15 cellular contexts compared by ENCODE assay signal in the genomic region with DNA sequence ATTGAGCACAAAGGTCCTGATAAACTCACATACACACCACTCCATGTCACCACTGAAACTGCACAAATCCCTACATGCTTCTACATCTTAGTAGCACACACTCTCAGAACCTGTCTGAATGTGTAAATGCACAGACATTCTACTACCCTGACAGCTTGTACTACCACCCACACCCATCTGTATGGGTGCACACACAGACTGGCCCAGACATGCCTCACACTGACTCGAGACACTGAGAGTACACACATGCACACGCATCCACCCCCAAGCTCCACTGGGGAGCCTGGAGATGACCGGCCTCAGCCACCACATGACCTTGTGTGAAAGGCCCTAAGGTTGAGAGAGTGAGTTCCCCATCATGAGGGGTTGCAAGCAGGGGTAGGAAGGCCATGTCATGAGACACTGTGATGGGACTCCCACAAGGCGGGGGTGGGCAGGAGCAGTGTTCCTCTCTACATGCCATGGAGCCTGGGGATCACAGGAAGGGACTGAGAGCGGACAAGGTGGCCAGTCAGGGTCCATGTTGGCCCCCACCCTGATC. TPM values are rescaled to one million over a fixed set of nuclear protein-coding genes. Genes with fewer than 3 reads are reported as not detected.
A peak's percentile ranks its signal among the peaks of the same experiment; 100 is the strongest.
DNase-seq lines count a peak whose midpoint lies in the region; ATAC-seq, FAIRE-seq and TF ChIP-seq lines count a peak whose summit lies in the region.
"Had no signal": no experiment of that assay in that cellular context is flagged by ENCODE, and none has a peak within 500 bp of the region (broad histone marks: within the 10 kb centered on the region; RNA-seq: fewer than 3 reads in every experiment).

No MANE protein-coding gene starts in this region.

- peak; percentile 80 for FAIRE-seq in HTR-8/SVneo (lab: Jason Lieb, UNC)
- FAIRE-seq: A549 had no signal

- CTCF ChIA-PET in activated CD4-positive, alpha-beta T cell treated with anti-CD3 and anti-CD28 coated beads for 36 hours (lab: Charles Lee): interaction anchor here (0.7 to 5.0 kb wide), 7 partner anchors 40 to 126 kb away, joined by 3 to 60 read pairs (median 8); a partner anchor contains a TSS
- CTCF ChIA-PET in A673 (lab: Charles Lee): no interaction called here

- DNase-seq in activated CD4-positive, alpha-beta T cell treated with anti-CD3 and anti-CD28 coated beads for 36 hours: no peak
- no peak for DNase-seq in activated CD4-positive, alpha-beta T cell treated with anti-CD3 and anti-CD28 coated beads for 48 hours
- DNase-seq in HTR-8/SVneo (ENCODE audit: insufficient read length, low spot score) (no peak), NCI-H2171 treated with DMSO at 0.1 percent for 48 hours (lab: John Stamatoyannopoulos, UW) (no peak), NCI-H1930 (lab: John Stamatoyannopoulos, UW) (no peak), A673 (ENCODE audit: low spot score) (no peak)
- DNase-seq in natural killer cell treated with Interleukin-12 subunit alpha and Interleukin-12 subunit beta and Interleukin-15 and Interleukin-18, amount 100 ng/mL, for 72 hours (ENCODE audit: low spot score): no peak
- DNase-seq: activated CD4-positive, CD25-positive, alpha-beta regulatory T cell treated with anti-CD3 and anti-CD28 coated beads, Interleukin-2, amount 50 U/mL, for 72 hours; activated gamma-delta T cell; NCI-H1092 treated with DMSO at 0.1 percent for 48 hours; NCI-H345 had no signal

- no peaks in the 10 kb centered on the region for H3K9me3 Mint-ChIP-seq in activated CD4-positive, alpha-beta T cell treated with anti-CD3 and anti-CD28 coated beads for 36 hours (ENCODE audit: low read depth)
- no peaks in the 10 kb centered on the region for H3K9me3 Mint-ChIP-seq in brain
- H3K9me3 Mint-ChIP-seq in natural killer cell treated with Interleukin-12 subunit alpha and Interleukin-12 subunit beta and Interleukin-15 and Interleukin-18, amount 100 ng/mL, for 72 hours: no peaks in the 10 kb centered on the region

- no peaks in the 10 kb centered on the region for H3K9me3 ChIP-seq in A673 (ENCODE audit: low read depth, low read length, poor library complexity, severe bottlenecking)
- H3K9me3 ChIP-seq: A549 had no signal

- no peaks in the 10 kb centered on the region for H3K27me3 Mint-ChIP-seq in activated CD4-positive, alpha-beta T cell treated with anti-CD3 and anti-CD28 coated beads for 36 hours
- peaks cover 5% of the 10 kb centered on the region for H3K27me3 Mint-ChIP-seq in brain
- no peaks in the 10 kb centered on the region for H3K27me3 Mint-ChIP-seq in natural killer cell treated with Interleukin-12 subunit alpha and Interleukin-12 subunit beta and Interleukin-15 and Interleukin-18, amount 100 ng/mL, for 72 hours
- H3K27me3 Mint-ChIP-seq: progenitor cell of endocrine pancreas had no signal

- peaks cover 37% of the 10 kb centered on the region for H3K4me1 Mint-ChIP-seq in activated CD4-positive, alpha-beta T cell treated with anti-CD3 and anti-CD28 coated beads for 36 hours
- H3K4me1 Mint-ChIP-seq in brain: peaks cover 49% of the 10 kb centered on the region
- peaks cover 49 to 77% of the 10 kb centered on the region in 2 donors for H3K4me1 Mint-ChIP-seq in natural killer cell treated with Interleukin-12 subunit alpha and Interleukin-12 subunit beta and Interleukin-15 and Interleukin-18, amount 100 ng/mL, for 72 hours (ENCODE audit: low read depth in 2 of 2)

- no peak overlapping the region for H3K4me3 Mint-ChIP-seq in activated CD4-positive, alpha-beta T cell treated with anti-CD3 and anti-CD28 coated beads for 36 hours
- H3K4me3 Mint-ChIP-seq in brain: no peak overlapping the region
- H3K4me3 Mint-ChIP-seq in natural killer cell treated with Interleukin-12 subunit alpha and Interleukin-12 subunit beta and Interleukin-15 and Interleukin-18, amount 100 ng/mL, for 72 hours: no peak overlapping the region

- TF ChIP-seq CTCF in brain (conservative IDR thresholded peaks at IDR 0.05): no peak
- no peak for TF ChIP-seq CTCF in A673 (conservative IDR thresholded peaks at IDR 0.05; ENCODE audit: low read depth, low read length)

- H3K4me1 ChIP-seq in A673 (ENCODE audit: insufficient read depth, low read length, poor library complexity, severe bottlenecking): peaks cover 19% of the 10 kb centered on the region

- no peak overlapping the region for H3K27ac ChIP-seq in A673 (ENCODE audit: low read depth, low read length, poor library complexity, severe bottlenecking)
- H3K27ac ChIP-seq: coronary artery had no signal

- POLR2A ChIA-PET in activated CD4-positive, alpha-beta T cell treated with anti-CD3 and anti-CD28 coated beads for 36 hours (lab: Charles Lee): no interaction called here
- POLR2A ChIA-PET in A673 (lab: Charles Lee; ENCODE audit: low non-redundant PET): no interaction called here

- H3K4me3 ChIP-seq in A673 (ENCODE audit: low read depth, low read length, poor library complexity, severe bottlenecking): no peak overlapping the region
- H3K4me3 ChIP-seq: A549, coronary artery had no signal

- H3K36me3 ChIP-seq in A673 (ENCODE audit: insufficient read depth, low read length, poor library complexity, severe bottlenecking): no peaks in the 10 kb centered on the region

- ATAC-seq in activated CD4-positive, alpha-beta T cell treated with anti-CD3 and anti-CD28 coated beads for 36 hours: no peak
- ATAC-seq in natural killer cell treated with Interleukin-12 subunit alpha and Interleukin-12 subunit beta and Interleukin-15 and Interleukin-18, amount 100 ng/mL, for 72 hours: no peak
- ATAC-seq: A549 had no signal

- peaks cover 9% of the 10 kb centered on the region for H3K36me3 Mint-ChIP-seq in activated CD4-positive, alpha-beta T cell treated with anti-CD3 and anti-CD28 coated beads for 36 hours (ENCODE audit: low read depth)
- H3K36me3 Mint-ChIP-seq in brain: no peaks in the 10 kb centered on the region
- H3K36me3 Mint-ChIP-seq in natural killer cell treated with Interleukin-12 subunit alpha and Interleukin-12 subunit beta and Interleukin-15 and Interleukin-18, amount 100 ng/mL, for 72 hours: no peaks in the 10 kb centered on the region

- peak overlapping the region; percentile 75 for H3K27ac Mint-ChIP-seq in activated CD4-positive, alpha-beta T cell treated with anti-CD3 and anti-CD28 coated beads for 36 hours
- peak overlapping the region; percentile 16 to 84 (median 80) for H3K27ac Mint-ChIP-seq in brain
- peak overlapping the region; percentile 41 to 44 for H3K27ac Mint-ChIP-seq in natural killer cell treated with Interleukin-12 subunit alpha and Interleukin-12 subunit beta and Interleukin-15 and Interleukin-18, amount 100 ng/mL, for 72 hours
- H3K27ac Mint-ChIP-seq: progenitor cell of endocrine pancreas had no signal

- intact Hi-C loops in activated CD4-positive, alpha-beta T cell treated with anti-CD3 and anti-CD28 coated beads for 36 hours (cut with DNase I, micrococcal nuclease): loop anchor here (2.0 to 10.0 kb wide), 3 partner anchors 421 to 521 kb away; a partner anchor contains a TSS
- intact Hi-C loops in A673 (cut with micrococcal nuclease; ENCODE audit: unreplicated experiment): loop anchor here (10.0 kb wide), 1 partner anchor 521 kb away; no protein-coding TSS in a partner anchor

- no TSS peak for BruUV-seq in A673 (replicated peaks; lab: Mats Ljungman, UMichigan)

- H3K27me3 ChIP-seq in A673 (replicated peaks; ENCODE audit: insufficient read depth, low read depth, low read length, poor library complexity): no peaks in the 10 kb centered on the region

RNA-seq across cellular contexts. Expression of a gene that starts 28.1 kb away (rescaled TPM):
- total RNA-seq in activated CD4-positive, alpha-beta T cell treated with anti-CD3 and anti-CD28 coated beads for 36 hours: 10 to 100 TPM; 69.9 to 76.6 TPM
- polyA plus RNA-seq in brain (ENCODE audit: insufficient read depth, low read depth, low replicate concordance): 36.6 TPM
- 100 to 1,000 TPM; 206 to 220 TPM for total RNA-seq in natural killer cell treated with Interleukin-12 subunit alpha and Interleukin-12 subunit beta and Interleukin-15 and Interleukin-18, amount 100 ng/mL, for 72 hours
- 66.1 and 68.4 TPM in 2 replicates for total RNA-seq in A673 (2021)

RNA-seq across cellular contexts. Expression of a gene that starts 49.9 kb away (rescaled TPM):
- total RNA-seq in activated CD4-positive, alpha-beta T cell treated with anti-CD3 and anti-CD28 coated beads for 36 hours: under 1 TPM; 0.30 to 0.73 TPM
- 26.1 TPM for polyA plus RNA-seq in brain (ENCODE audit: insufficient read depth, low read depth, low replicate concordance)
- total RNA-seq in natural killer cell treated with Interleukin-12 subunit alpha and Interleukin-12 subunit beta and Interleukin-15 and Interleukin-18, amount 100 ng/mL, for 72 hours: 1 to 10 TPM; 2.5 to 7.7 TPM
- 0.58 and 1.2 TPM in 2 replicates for total RNA-seq in A673 (2021)
